Comparison of ENCODE assay signal across 26 cellular contexts in the genomic region with DNA sequence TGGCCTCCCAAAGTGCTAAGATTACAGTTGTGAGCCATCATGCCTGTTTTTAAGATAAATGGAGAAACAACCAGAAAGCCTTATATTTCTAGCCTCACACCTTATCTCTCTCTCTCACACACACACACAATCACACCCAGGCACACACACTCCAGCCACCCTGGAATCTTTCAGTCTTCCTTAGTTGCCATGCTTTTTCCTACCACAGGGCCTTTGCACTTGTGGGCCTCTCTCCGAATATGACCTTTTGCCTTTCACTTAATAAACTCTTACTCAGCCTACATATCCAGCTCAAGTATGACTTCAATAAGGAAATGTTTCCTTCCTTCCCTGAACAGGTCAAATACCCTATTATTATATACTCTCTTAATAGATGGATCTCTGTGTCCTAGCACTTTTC.
DNase-seq lines count a peak whose midpoint lies in the region; ATAC-seq, FAIRE-seq and TF ChIP-seq lines count a peak whose summit lies in the region.
"Had no signal": no experiment of that assay in that cellular context is flagged by ENCODE, and none has a peak within 500 bp of the region (broad histone marks: within the 10 kb centered on the region; RNA-seq: fewer than 3 reads in every experiment).

No MANE protein-coding gene starts in this region.

- H2AFZ ChIP-seq in K562 (ENCODE audit: low read depth, low read length): no peak overlapping the region

- peak overlapping the region; percentile 2 for H3K27ac Mint-ChIP-seq in T-helper 17 cell
- H3K27ac Mint-ChIP-seq in activated naive CD4-positive, alpha-beta T cell treated with anti-CD3 and anti-CD28 coated beads, Interleukin-2, amount 50 U/mL, for 72 hours: no peak overlapping the region
- H3K27ac Mint-ChIP-seq: CD14-positive monocyte; CD4-positive, alpha-beta memory T cell; CD4-positive, CD25-positive, alpha-beta regulatory T cell; CD8-positive, alpha-beta memory T cell had no signal

- H3K4me1 Mint-ChIP-seq in T-helper 17 cell: no peaks in the 10 kb centered on the region
- H3K4me1 Mint-ChIP-seq: CD14-positive monocyte; CD4-positive, alpha-beta memory T cell; CD4-positive, CD25-positive, alpha-beta regulatory T cell; CD8-positive, alpha-beta memory T cell had no signal

- TF ChIP-seq CTCF in K562 (IDR thresholded peaks at IDR 0.05 in 2 of 3, conservative IDR thresholded peaks at IDR 0.05 in 1 of 3; ENCODE audit: insufficient read depth in 2 of 3, low read depth in 1 of 3, low read length in 3 of 3): no peak
- no peak for TF ChIP-seq CTCF in kidney (IDR thresholded peaks at IDR 0.05; ENCODE audit: borderline replicate concordance, extremely low read depth, insufficient read depth)

- H3K4me2 ChIP-seq in K562 (ENCODE audit: insufficient read depth, low read length): no peak overlapping the region
- H3K4me2 ChIP-seq: BLaER1 had no signal

- no peaks in the 10 kb centered on the region for H3K27me3 Mint-ChIP-seq in T-helper 17 cell
- H3K27me3 Mint-ChIP-seq: CD4-positive, alpha-beta memory T cell; CD4-positive, CD25-positive, alpha-beta regulatory T cell had no signal

- CTCF ChIA-PET in K562 (lab: Yijun Ruan, JAX; ENCODE audit: low intra/inter-chr PET ratio): no interaction called here

- no peak for TF ChIP-seq RAD21 in K562 (CRISPR knock-in tag; conservative IDR thresholded peaks at IDR 0.05 in 1 of 2, IDR thresholded peaks at IDR 0.05 in 1 of 2)

- H4K20me1 ChIP-seq in K562 (replicated peaks; ENCODE audit: control insufficient read depth, insufficient read depth, low read length): no peaks in the 10 kb centered on the region
- H4K20me1 ChIP-seq: BLaER1 had no signal

- no peaks in the 10 kb centered on the region for H3K36me3 Mint-ChIP-seq in T-helper 17 cell (ENCODE audit: low read depth)
- peaks cover 0 to 5% of the 10 kb centered on the region in 2 donors for H3K36me3 Mint-ChIP-seq in activated naive CD4-positive, alpha-beta T cell treated with anti-CD3 and anti-CD28 coated beads, Interleukin-2, amount 50 U/mL, for 72 hours
- H3K36me3 Mint-ChIP-seq: CD14-positive monocyte; CD4-positive, alpha-beta memory T cell; CD4-positive, CD25-positive, alpha-beta regulatory T cell; CD8-positive, alpha-beta memory T cell had no signal

- WGBS in K562 (ENCODE audit: insufficient coverage, low coverage, missing lambda C conversion rate): 0% methylated on average over 1 of the region's 1 CpG

- DNase-seq in T-helper 17 cell: no peak
- no peak for DNase-seq in K562 (ENCODE audit: extremely low read depth in 1 of 4, low spot score in 3 of 4)
- DNase-seq in kidney: no peak
- DNase-seq in NCI-H526 treated with DMSO at 0.1 percent for 48 hours (lab: John Stamatoyannopoulos, UW): no peak
- no peak for DNase-seq in activated naive CD4-positive, alpha-beta T cell treated with anti-CD3 and anti-CD28 coated beads, Interleukin-2, amount 50 U/mL, for 72 hours (ENCODE audit: low spot score in 2 of 2)
- DNase-seq: 8988T; ACHN; BE2C; C1 segment of cervical spinal cord; CD4-positive, alpha-beta memory T cell; CD4-positive, CD25-positive, alpha-beta regulatory T cell; CD8-positive, alpha-beta memory T cell; COR-L47; DMS 273 treated with DMSO at 0.1 percent for 48 hours; DMS153; DMS53; DMS79; DND-41; EL; GDM1 had no signal

- no peak for TF ChIP-seq EP300 in K562 (IDR thresholded peaks at IDR 0.05; ENCODE audit: low read length)

- peaks cover 14 to 16% of the 10 kb centered on the region in 2 donors for H3K9me3 Mint-ChIP-seq in activated naive CD4-positive, alpha-beta T cell treated with anti-CD3 and anti-CD28 coated beads, Interleukin-2, amount 50 U/mL, for 72 hours

- no peaks in the 10 kb centered on the region for H3K79me2 ChIP-seq in K562 (ENCODE audit: control insufficient read depth, insufficient read depth, low read length)

- no TSS peak for BruUV-seq in K562 (replicated peaks; lab: Mats Ljungman, UMichigan)

- H3K9ac ChIP-seq in K562 (ENCODE audit: insufficient read depth in 1 of 2, low read depth in 2 of 2, low read length in 2 of 2) (no peak overlapping the region), kidney (ENCODE audit: low read length in 2 of 2) (no peak overlapping the region)
- H3K9ac ChIP-seq: BLaER1 had no signal

- POLR2A ChIA-PET in K562 (lab: Yijun Ruan, JAX): no interaction called here

- H3K9me3 ChIP-seq in T-helper 17 cell (ENCODE audit: control insufficient read depth, low read length, poor library complexity, severe bottlenecking) (no peaks in the 10 kb centered on the region), K562 (replicated peaks; ENCODE audit: control insufficient read depth, insufficient read depth, low read depth, low read length) (no peaks in the 10 kb centered on the region), kidney (ENCODE audit: control insufficient read depth in 1 of 2, low read length in 2 of 2) (no peaks in the 10 kb centered on the region)
- H3K9me3 ChIP-seq: BE2C, BLaER1 had no signal

- H3K36me3 ChIP-seq in K562 (ENCODE audit: control insufficient read depth, insufficient read depth, low read length) (no peaks in the 10 kb centered on the region), kidney (ENCODE audit: control insufficient read depth in 1 of 2, insufficient read depth in 2 of 2, low read length in 2 of 2) (no peaks in the 10 kb centered on the region)
- H3K36me3 ChIP-seq: BE2C, BLaER1 had no signal

- TF ChIP-seq POLR2A in K562 (conservative IDR thresholded peaks at IDR 0.05): no peak

- intact Hi-C loops in K562 (cut with micrococcal nuclease): no loop called here
- intact Hi-C loops in kidney (cut with DNase I): no loop called here

- no peak overlapping the region for H3K4me3 ChIP-seq in K562
- H3K4me3 ChIP-seq in kidney (ENCODE audit: low read length in 2 of 2): no peak overlapping the region
- H3K4me3 ChIP-seq: BLaER1, GM12878 had no signal

- H3K4me1 ChIP-seq in K562 (replicated peaks in 1 of 2; ENCODE audit: control insufficient read depth in 2 of 2, insufficient read depth in 2 of 2, low read length in 2 of 2) (no peaks in the 10 kb centered on the region), kidney (ENCODE audit: control insufficient read depth in 1 of 2, insufficient read depth in 1 of 2, low read depth in 1 of 2, low read length in 2 of 2) (peaks cover 10 to 24% of the 10 kb centered on the region in 2 donors)
- H3K4me1 ChIP-seq: BE2C had no signal

- FAIRE-seq in K562 (lab: Jason Lieb, UNC) (no peak), kidney (lab: Jason Lieb, UNC) (no peak)
- FAIRE-seq: A204.1, GM12878, GM12892, GM18507 had no signal

- no peaks in the 10 kb centered on the region for H3K9me1 ChIP-seq in K562 (ENCODE audit: control insufficient read depth, insufficient read depth, low read length)

- ATAC-seq in T-helper 17 cell (no peak), K562 (no peak)
- no peak for ATAC-seq in activated naive CD4-positive, alpha-beta T cell treated with anti-CD3 and anti-CD28 coated beads, Interleukin-2, amount 50 U/mL, for 72 hours
- ATAC-seq: GM12878 had no signal

- in situ Hi-C loops in K562 (cut with MboI): no loop called here

- no peaks in the 10 kb centered on the region for H3K27me3 ChIP-seq in K562 (ENCODE audit: control insufficient read depth in 2 of 2, insufficient read depth in 2 of 2, low read length in 2 of 2)
- H3K27me3 ChIP-seq: BE2C, BLaER1 had no signal

- H3K27ac ChIP-seq in K562 (ENCODE audit: extremely low read depth, low read depth, low read length) (no peak overlapping the region), kidney (ENCODE audit: low read depth in 2 of 2, low read length in 2 of 2) (no peak overlapping the region)
- H3K27ac ChIP-seq: BLaER1 had no signal

- H3K4me3 Mint-ChIP-seq in T-helper 17 cell: no peak overlapping the region
- H3K4me3 Mint-ChIP-seq: CD14-positive monocyte; CD4-positive, alpha-beta memory T cell; CD4-positive, CD25-positive, alpha-beta regulatory T cell; CD8-positive, alpha-beta memory T cell had no signal

TF ChIP-seq in K562, 482 proteins besides CTCF, POLR2A, EP300 and RAD21 (continues in another document):
- no peak for TF ChIP-seq ZC3H8 (IDR thresholded peaks at IDR 0.05)
- 0 out of 2 replicates have a peak, but pooled peaks have one; percentile 13 for TF ChIP-seq ARID1B (IDR thresholded peaks at IDR 0.05)
- TF ChIP-seq, protein P1, sequence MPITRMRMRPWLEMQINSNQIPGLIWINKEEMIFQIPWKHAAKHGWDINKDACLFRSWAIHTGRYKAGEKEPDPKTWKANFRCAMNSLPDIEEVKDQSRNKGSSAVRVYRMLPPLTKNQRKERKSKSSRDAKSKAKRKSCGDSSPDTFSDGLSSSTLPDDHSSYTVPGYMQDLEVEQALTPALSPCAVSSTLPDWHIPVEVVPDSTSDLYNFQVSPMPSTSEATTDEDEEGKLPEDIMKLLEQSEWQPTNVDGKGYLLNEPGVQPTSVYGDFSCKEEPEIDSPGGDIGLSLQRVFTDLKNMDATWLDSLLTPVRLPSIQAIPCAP (CRISPR knock-in tag; IDR thresholded peaks at IDR 0.05; ENCODE audit: borderline replicate concordance): no peak
- TF ChIP-seq TAL1 (IDR thresholded peaks at IDR 0.05): peak; percentile 38; the same call in 1 of the 2 replicates
- no peak for TF ChIP-seq KLF16 (IDR thresholded peaks at IDR 0.05)
- no peak for TF ChIP-seq MCM7 (IDR thresholded peaks at IDR 0.05)
- TF ChIP-seq, protein P2, sequence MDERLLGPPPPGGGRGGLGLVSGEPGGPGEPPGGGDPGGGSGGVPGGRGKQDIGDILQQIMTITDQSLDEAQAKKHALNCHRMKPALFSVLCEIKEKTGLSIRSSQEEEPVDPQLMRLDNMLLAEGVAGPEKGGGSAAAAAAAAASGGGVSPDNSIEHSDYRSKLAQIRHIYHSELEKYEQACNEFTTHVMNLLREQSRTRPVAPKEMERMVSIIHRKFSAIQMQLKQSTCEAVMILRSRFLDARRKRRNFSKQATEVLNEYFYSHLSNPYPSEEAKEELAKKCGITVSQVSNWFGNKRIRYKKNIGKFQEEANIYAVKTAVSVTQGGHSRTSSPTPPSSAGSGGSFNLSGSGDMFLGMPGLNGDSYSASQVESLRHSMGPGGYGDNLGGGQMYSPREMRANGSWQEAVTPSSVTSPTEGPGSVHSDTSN (CRISPR knock-in tag; IDR thresholded peaks at IDR 0.05; ENCODE audit: low read depth): no peak
- TF ChIP-seq, protein P2 (tag; conservative IDR thresholded peaks at IDR 0.05; ENCODE audit: low read depth): no peak
- peak; percentile 50 for TF ChIP-seq CBFA2T3 (IDR thresholded peaks at IDR 0.05)
- no peak for TF ChIP-seq FOXA3 (CRISPR knock-in tag; conservative IDR thresholded peaks at IDR 0.05 in 1 of 2, IDR thresholded peaks at IDR 0.05 in 1 of 2)
- TF ChIP-seq SAFB (IDR thresholded peaks at IDR 0.05; ENCODE audit: borderline replicate concordance, low read depth, low read length): no peak
- no peak for TF ChIP-seq SMAD3 (CRISPR knock-in tag; conservative IDR thresholded peaks at IDR 0.05)
